26 cellular contexts compared by ENCODE assay signal in genomic region chr11:132289590-132290256, GRCh38.
"Had no signal": no experiment of that assay in that cellular context is flagged by ENCODE, and none has a peak within 500 bp of the region (broad histone marks: within the 10 kb centered on the region; RNA-seq: fewer than 3 reads in every experiment).

No MANE protein-coding gene starts in this region.

- ATAC-seq: activated CD8-positive, alpha-beta T cell treated with anti-CD3 and anti-CD28 coated beads, Interleukin-2, amount 10 ng/mL, durations not matched to agents 7 days and 5 days; activated naive CD8-positive, alpha-beta T cell treated with anti-CD3 and anti-CD28 coated beads, Interleukin-2, amount 50 U/mL, for 24 hours; effector memory CD8-positive, alpha-beta T cell; foreskin keratinocyte; mucosa of descending colon; psoas muscle; right cardiac atrium; stimulated activated memory B cell treated with anti-CD40 and anti-IgM and Interleukin-4, amounts not matched to agents 10 μg/mL and 1 μg/mL and 100 μg/mL, for 72 hours had no signal

- H3K9me3 Mint-ChIP-seq: activated CD4-positive, alpha-beta T cell treated with anti-CD3 and anti-CD28 coated beads, Interleukin-2, amount 10 ng/mL, durations not matched to agents 24 days and 14 days; activated naive CD8-positive, alpha-beta T cell treated with anti-CD3 and anti-CD28 coated beads, Interleukin-2, amount 50 U/mL, for 24 hours; dendritic cell treated with granulocyte-macrophage colony-stimulating factor and Interleukin-4, amounts not matched to agents 40 ng/mL and 50 ng/mL, for 4 days; neural progenitor cell had no signal

- H3K9me3 ChIP-seq: mucosa of descending colon, ovary, psoas muscle, testis had no signal

- H3K27ac Mint-ChIP-seq: activated CD4-positive, alpha-beta T cell treated with anti-CD3 and anti-CD28 coated beads, Interleukin-2, amount 10 ng/mL, durations not matched to agents 24 days and 14 days; activated CD8-positive, alpha-beta T cell treated with anti-CD3 and anti-CD28 coated beads, Interleukin-2, amount 10 ng/mL, durations not matched to agents 7 days and 5 days; activated naive CD4-positive, alpha-beta T cell treated with anti-CD3 and anti-CD28 coated beads, Interleukin-2, amount 10 ng/mL, durations not matched to agents 7 days and 5 days; activated naive CD8-positive, alpha-beta T cell treated with anti-CD3 and anti-CD28 coated beads, Interleukin-2, amount 50 U/mL, for 24 hours; dendritic cell treated with granulocyte-macrophage colony-stimulating factor and Interleukin-4, amounts not matched to agents 40 ng/mL and 50 ng/mL, for 4 days; effector memory CD8-positive, alpha-beta T cell; naive B cell; neural progenitor cell; stimulated activated memory B cell treated with anti-CD40 and anti-IgM and Interleukin-4, amounts not matched to agents 10 μg/mL and 1 μg/mL and 100 μg/mL, for 72 hours; type B pancreatic cell had no signal

- H3K4me3 ChIP-seq: hepatocyte, mucosa of descending colon, neural progenitor cell, ovary, psoas muscle, testis had no signal

- H3K27ac ChIP-seq: foreskin keratinocyte, hepatocyte, neural progenitor cell, ovary, psoas muscle, testis had no signal

- H3K4me3 Mint-ChIP-seq: activated CD4-positive, alpha-beta T cell treated with anti-CD3 and anti-CD28 coated beads, Interleukin-2, amount 10 ng/mL, durations not matched to agents 24 days and 14 days; activated CD8-positive, alpha-beta T cell treated with anti-CD3 and anti-CD28 coated beads, Interleukin-2, amount 10 ng/mL, durations not matched to agents 7 days and 5 days; activated naive CD4-positive, alpha-beta T cell treated with anti-CD3 and anti-CD28 coated beads, Interleukin-2, amount 10 ng/mL, durations not matched to agents 7 days and 5 days; activated naive CD8-positive, alpha-beta T cell treated with anti-CD3 and anti-CD28 coated beads, Interleukin-2, amount 50 U/mL, for 24 hours; dendritic cell treated with granulocyte-macrophage colony-stimulating factor and Interleukin-4, amounts not matched to agents 40 ng/mL and 50 ng/mL, for 4 days; effector memory CD8-positive, alpha-beta T cell; naive B cell; neural progenitor cell; stimulated activated memory B cell treated with anti-CD40 and anti-IgM and Interleukin-4, amounts not matched to agents 10 μg/mL and 1 μg/mL and 100 μg/mL, for 72 hours; type B pancreatic cell had no signal

- H2AFZ ChIP-seq: hepatocyte, neural progenitor cell had no signal

- H3K36me3 ChIP-seq: neural progenitor cell, ovary had no signal

- H3K79me2 ChIP-seq: hepatocyte had no signal

- H3K27me3 ChIP-seq: foreskin keratinocyte, hepatocyte, neural progenitor cell, ovary, testis had no signal

- H3K27me3 Mint-ChIP-seq: activated CD4-positive, alpha-beta T cell treated with anti-CD3 and anti-CD28 coated beads, Interleukin-2, amount 10 ng/mL, durations not matched to agents 24 days and 14 days; activated naive CD4-positive, alpha-beta T cell treated with anti-CD3 and anti-CD28 coated beads, Interleukin-2, amount 10 ng/mL, durations not matched to agents 7 days and 5 days; dendritic cell treated with granulocyte-macrophage colony-stimulating factor and Interleukin-4, amounts not matched to agents 40 ng/mL and 50 ng/mL, for 4 days; stimulated activated memory B cell treated with anti-CD40 and anti-IgM and Interleukin-4, amounts not matched to agents 10 μg/mL and 1 μg/mL and 100 μg/mL, for 72 hours had no signal

- H3K36me3 Mint-ChIP-seq: activated naive CD4-positive, alpha-beta T cell treated with anti-CD3 and anti-CD28 coated beads, Interleukin-2, amount 10 ng/mL, durations not matched to agents 7 days and 5 days; naive B cell; stimulated activated memory B cell treated with anti-CD40 and anti-IgM and Interleukin-4, amounts not matched to agents 10 μg/mL and 1 μg/mL and 100 μg/mL, for 72 hours; type B pancreatic cell had no signal

- H3K4me2 ChIP-seq: hepatocyte, neural progenitor cell had no signal

- DNase-seq: activated CD4-positive, alpha-beta T cell treated with anti-CD3 and anti-CD28 coated beads, Interleukin-2, amount 10 ng/mL, durations not matched to agents 24 days and 14 days; activated CD8-positive, alpha-beta memory T cell treated with anti-CD3 and anti-CD28 coated beads, Interleukin-2, amount 50 U/mL, for 4 hours; activated CD8-positive, alpha-beta T cell treated with anti-CD3 and anti-CD28 coated beads, Interleukin-2, amount 10 ng/mL, durations not matched to agents 7 days and 5 days; activated effector memory CD4-positive, alpha-beta T cell treated with Interleukin-2 at 50 U/mL for 16 hours; activated naive CD4-positive, alpha-beta T cell treated with anti-CD3 and anti-CD28 coated beads, Interleukin-2, amount 10 ng/mL, durations not matched to agents 7 days and 5 days; activated naive CD8-positive, alpha-beta T cell treated with anti-CD3 and anti-CD28 coated beads, Interleukin-2, amount 50 U/mL, for 24 hours; activated T-cell treated with anti-CD3 and anti-CD28 coated beads, Interleukin-2, amount 50 U/mL, for 48 hours; anterior cingulate cortex; cerebellar nuclear complex; effector memory CD8-positive, alpha-beta T cell; foreskin keratinocyte; mesenchymal stem cell; mucosa of descending colon; naive B cell; ovary; psoas muscle; right cardiac atrium; small intestine; stimulated activated CD4-positive, alpha-beta T cell treated with anti-CD3 and anti-CD28 coated beads, Interleukin-4, amount 100 ng/mL, for 4 hours; testis had no signal

- H3K4me1 ChIP-seq: foreskin keratinocyte, neural progenitor cell, psoas muscle, testis had no signal

- H3K9ac ChIP-seq: neural progenitor cell had no signal

- H3K4me1 Mint-ChIP-seq: activated CD4-positive, alpha-beta T cell treated with anti-CD3 and anti-CD28 coated beads, Interleukin-2, amount 10 ng/mL, durations not matched to agents 24 days and 14 days; activated naive CD4-positive, alpha-beta T cell treated with anti-CD3 and anti-CD28 coated beads, Interleukin-2, amount 10 ng/mL, durations not matched to agents 7 days and 5 days; activated naive CD8-positive, alpha-beta T cell treated with anti-CD3 and anti-CD28 coated beads, Interleukin-2, amount 50 U/mL, for 24 hours; naive B cell; neural progenitor cell; stimulated activated memory B cell treated with anti-CD40 and anti-IgM and Interleukin-4, amounts not matched to agents 10 μg/mL and 1 μg/mL and 100 μg/mL, for 72 hours had no signal

- FAIRE-seq: bronchial epithelial cell, small intestine had no signal
